ENCODE assay signal across 11 cellular contexts in the genomic region with DNA sequence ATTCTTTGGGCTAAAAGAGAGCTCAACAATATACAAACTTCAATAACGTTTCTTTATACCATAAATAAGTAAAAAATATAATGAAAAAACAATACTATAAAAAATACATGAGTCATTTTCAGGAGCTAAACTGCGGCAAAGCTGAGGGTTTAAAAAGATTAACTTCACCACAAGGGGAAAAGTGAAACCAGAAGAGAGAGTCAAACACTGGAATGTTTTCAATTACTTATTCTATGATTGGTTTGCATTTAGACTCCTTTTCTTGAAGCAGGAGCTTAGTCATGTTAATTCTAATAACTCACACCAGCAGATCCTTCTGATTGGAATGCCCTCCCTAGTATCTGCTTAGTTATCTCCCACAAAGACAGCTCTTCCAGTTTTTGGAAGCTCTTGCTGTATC.
DNase-seq lines count a peak whose midpoint lies in the region; ATAC-seq and TF ChIP-seq lines count a peak whose summit lies in the region.
"Had no signal": no experiment of that assay in that cellular context is flagged by ENCODE, and none has a peak within 500 bp of the region (broad histone marks: within the 10 kb centered on the region; RNA-seq: fewer than 3 reads in every experiment).

No MANE protein-coding gene starts in this region.

- ATAC-seq in activated CD4-positive, CD25-positive, alpha-beta regulatory T cell treated with anti-CD3 and anti-CD28 coated beads, Interleukin-2, amount 50 U/mL, for 24 hours = no peak
- ATAC-seq: heart right ventricle had no signal

- TF ChIP-seq CTCF in AG04449 (IDR thresholded peaks at IDR 0.05; ENCODE audit: insufficient read depth, low read length, missing control alignments) (no peak), astrocyte of the spinal cord (IDR thresholded peaks at IDR 0.05; ENCODE audit: low read depth, low read length) (peak; percentile 12)

- POLR2A ChIA-PET in AG04449 (lab: Yijun Ruan, JAX) = interaction anchor here (1.1 kb wide), 1 partner anchor 15 kb away, joined by 4 read pairs; no protein-coding TSS in a partner anchor

- DNase-seq in AG04449 (ENCODE audit: low read depth, low spot score) (peak; percentile 71), HT1080 (ENCODE audit: low read depth) (peak; percentile 79), astrocyte of the spinal cord (ENCODE audit: low read depth, low spot score) (peak; percentile 87), iris pigment epithelial cell (ENCODE audit: low read depth) (peak; percentile 90), NCI-H524 (lab: John Stamatoyannopoulos, UW) (no peak), anterior cingulate cortex (lab: John Stamatoyannopoulos, UW) (no peak), RPMI8226 (no peak)
- DNase-seq: central memory CD4-positive, alpha-beta T cell; heart right ventricle; stimulated activated naive CD4-positive, alpha-beta T cell treated with Interleukin-2 at 50 U/mL for 16 hours had no signal

- H3K4me3 ChIP-seq in AG04449 (ENCODE audit: low read depth, low read length) (no peak overlapping the region), astrocyte of the spinal cord (ENCODE audit: low read depth, low read length) (no peak overlapping the region)
- H3K4me3 ChIP-seq: heart right ventricle had no signal

- CTCF ChIA-PET in AG04449 (lab: Yijun Ruan, JAX) = interaction anchor here (0.9 to 1.4 kb wide), 6 partner anchors 8 to 51 kb away, joined by 3 to 6 read pairs (median 4); no protein-coding TSS in a partner anchor

- in situ Hi-C loops in astrocyte of the spinal cord (cut with HindIII; ENCODE audit: low sequenced_read_pairs) = no loop called here

Comparison
In these comparisons a context has a peak if more than half of its experiments do, and no peak if none do; other contexts are left out.
1. DNase-seq: peak in AG04449 (single experiment), HT1080 (single experiment), astrocyte of the spinal cord (single experiment) and iris pigment epithelial cell (single experiment); none in NCI-H524 (0 of 2), anterior cingulate cortex (0 of 58) and RPMI8226 (single experiment).